8 cellular contexts compared by ENCODE assay signal in the genomic region with DNA sequence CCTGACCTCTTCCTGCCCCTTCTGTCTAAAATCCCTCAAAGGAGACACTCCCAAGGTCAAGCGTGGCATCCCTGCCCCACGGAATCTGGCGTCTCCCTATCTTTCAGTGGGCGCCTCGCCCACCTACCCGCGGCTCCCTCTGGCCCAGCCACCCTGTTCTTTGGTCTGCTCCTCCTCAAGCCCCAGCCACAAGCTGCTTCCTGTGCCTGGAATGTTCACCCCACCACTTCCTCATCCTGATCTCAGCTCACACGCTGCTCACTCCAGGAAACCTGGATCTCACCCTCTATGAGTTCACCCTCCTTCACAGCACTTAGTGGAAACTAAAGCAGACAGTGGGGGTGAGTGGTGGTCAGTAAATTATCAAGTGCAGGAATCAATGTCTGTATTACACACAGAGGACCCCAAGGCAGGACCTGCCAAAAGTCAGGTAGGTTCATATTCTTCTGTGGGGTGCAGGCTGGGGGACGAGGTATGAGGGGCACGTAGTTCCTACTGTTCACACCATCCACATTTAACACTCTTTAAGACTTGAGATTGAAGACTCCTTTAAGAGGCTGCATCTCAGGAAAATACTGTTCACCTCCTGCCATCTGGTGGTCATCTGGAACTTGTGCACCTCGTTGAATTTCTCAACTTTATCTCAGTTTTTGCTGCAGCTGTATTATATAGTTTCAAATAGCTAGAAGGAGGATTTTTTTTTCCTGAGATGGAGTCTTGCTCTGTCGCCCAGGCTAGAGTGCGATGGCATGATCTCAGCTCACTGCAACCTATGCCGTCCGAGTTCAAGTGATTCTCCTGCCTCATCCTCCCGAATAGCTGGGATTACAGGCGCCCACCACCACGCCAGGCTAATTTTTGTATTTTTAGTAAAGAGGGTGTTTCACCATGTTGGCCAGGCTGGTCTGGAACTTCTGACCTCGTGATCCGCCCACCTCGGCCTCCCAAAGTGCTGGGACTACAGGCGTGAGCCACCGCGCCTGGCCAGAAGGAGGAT.
DNase-seq lines count a peak whose midpoint lies in the region; FAIRE-seq and TF ChIP-seq lines count a peak whose summit lies in the region.

No MANE protein-coding gene starts in this region.

- intact Hi-C loops in activated naive CD4-positive, alpha-beta T cell treated with anti-CD3 and anti-CD28 coated beads for 36 hours (cut with micrococcal nuclease): loop anchor here (1.0 to 2.0 kb wide), 3 partner anchors 38 to 1399 kb away; no protein-coding TSS in a partner anchor
- intact Hi-C loops in kidney (cut with DNase I) (no loop called here), transverse colon (cut with DNase I; ENCODE audit: low total_unique reads) (no loop called here)

- POLR2A ChIA-PET in HEK293 (lab: Yijun Ruan, JAX): no interaction called here

- in situ Hi-C loops in transverse colon (cut with MboI; ENCODE audit: low pct_ligation_motif_present in 1 of 4, low pct_unique_long_range_greater_than_20kb in 1 of 4, low sequenced_read_pairs in 3 of 4): loop anchor here in 1 of 4 donors (25.0 kb wide), 1 partner anchor 1395 kb away; no protein-coding TSS in a partner anchor

- H3K9ac ChIP-seq in kidney (ENCODE audit: low read length in 2 of 2): no peak overlapping the region

- CTCF ChIA-PET in activated naive CD4-positive, alpha-beta T cell treated with anti-CD3 and anti-CD28 coated beads for 36 hours (lab: Charles Lee): interaction anchor here (0.6 to 2.0 kb wide), 8 partner anchors 12 to 523 kb away, joined by 3 to 7 read pairs (median 4); no protein-coding TSS in a partner anchor
- CTCF ChIA-PET in HEK293 (lab: Yijun Ruan, JAX): interaction anchor here (0.6 to 2.9 kb wide), 32 partner anchors 9 to 1633 kb away, joined by 3 to 23 read pairs (median 3); no protein-coding TSS in a partner anchor

- no peaks in the 10 kb centered on the region for H3K9me3 Mint-ChIP-seq in activated naive CD4-positive, alpha-beta T cell treated with anti-CD3 and anti-CD28 coated beads for 36 hours

- H3K36me3 ChIP-seq in HEK293 (ENCODE audit: control insufficient read depth in 2 of 2, insufficient read depth in 1 of 2, low read length in 2 of 2) (no peaks in the 10 kb centered on the region), kidney (ENCODE audit: control insufficient read depth in 1 of 2, insufficient read depth in 2 of 2, low read length in 2 of 2) (no peaks in the 10 kb centered on the region), transverse colon (no peaks in the 10 kb centered on the region)

- WGBS in transverse colon (ENCODE audit: low coverage in 1 of 2), 2 donors: 17 to 54% methylated on average over 11 to 24 of the region's 24 CpGs

- no peak overlapping the region for H3K4me3 ChIP-seq in HEK293 (ENCODE audit: low read depth, low read length)
- no peak overlapping the region for H3K4me3 ChIP-seq in kidney (ENCODE audit: low read length in 2 of 2)
- H3K4me3 ChIP-seq in transverse colon: no peak overlapping the region

- H3K4me1 Mint-ChIP-seq in activated naive CD4-positive, alpha-beta T cell treated with anti-CD3 and anti-CD28 coated beads for 36 hours (ENCODE audit: low read depth): peaks cover 6% of the 10 kb centered on the region

- FAIRE-seq in kidney (lab: Jason Lieb, UNC): no peak

- H3K4me1 ChIP-seq in HEK293 (ENCODE audit: control insufficient read depth, insufficient read depth, low read length) (peaks cover 8% of the 10 kb centered on the region), kidney (ENCODE audit: control insufficient read depth in 1 of 2, insufficient read depth in 1 of 2, low read depth in 1 of 2, low read length in 2 of 2) (peaks cover 0 to 4% of the 10 kb centered on the region in 2 donors), transverse colon (peaks cover 0 to 3% (median under 1%) of the 10 kb centered on the region in 4 donors)

- DNase-seq in activated naive CD4-positive, alpha-beta T cell treated with anti-CD3 and anti-CD28 coated beads for 36 hours: peak; percentile 41
- DNase-seq in activated naive CD4-positive, alpha-beta T cell (lab: John Stamatoyannopoulos, UW): no peak
- DNase-seq in NCI-H526 treated with DMSO at 0.1 percent for 48 hours (lab: John Stamatoyannopoulos, UW): peak; percentile 1
- DNase-seq in brain pericyte (ENCODE audit: low read depth, low spot score): peak; percentile 13
- DNase-seq in kidney: no peak
- peak; percentile 28 for DNase-seq in transverse colon
- no peak for DNase-seq in activated CD4-positive, CD25-positive, alpha-beta regulatory T cell treated with anti-CD3 and anti-CD28 coated beads, Interleukin-2, amount 50 U/mL, for 72 hours

- no peak overlapping the region for H3K27ac Mint-ChIP-seq in activated naive CD4-positive, alpha-beta T cell treated with anti-CD3 and anti-CD28 coated beads for 36 hours

- H3K27ac ChIP-seq in HEK293 (ENCODE audit: extremely low read depth, low read depth, low read length) (no peak overlapping the region), kidney (ENCODE audit: low read depth in 2 of 2, low read length in 2 of 2) (no peak overlapping the region), transverse colon (no peak overlapping the region)

- H3K4me3 Mint-ChIP-seq in activated naive CD4-positive, alpha-beta T cell treated with anti-CD3 and anti-CD28 coated beads for 36 hours: no peak overlapping the region

- no peaks in the 10 kb centered on the region for H3K27me3 ChIP-seq in transverse colon

- TF ChIP-seq POLR2A in transverse colon (IDR thresholded peaks at IDR 0.05): no peak

- TF ChIP-seq CTCF in HEK293 (tag by site-specific recombination; IDR thresholded peaks at IDR 0.05): peak; percentile 18; the same call in 1 of the 2 replicates
- peak; percentile 60 for TF ChIP-seq CTCF in kidney (IDR thresholded peaks at IDR 0.05; ENCODE audit: borderline replicate concordance, extremely low read depth, insufficient read depth)
- TF ChIP-seq CTCF in transverse colon (IDR thresholded peaks at IDR 0.05): peak; percentile 56 to 65 (median 61)

- H3K9me3 ChIP-seq in HEK293 (ENCODE audit: control insufficient read depth, insufficient read depth, low read depth, low read length) (no peaks in the 10 kb centered on the region), kidney (ENCODE audit: control insufficient read depth in 1 of 2, low read length in 2 of 2) (no peaks in the 10 kb centered on the region), transverse colon (no peaks in the 10 kb centered on the region)

- H3K27me3 Mint-ChIP-seq in activated naive CD4-positive, alpha-beta T cell treated with anti-CD3 and anti-CD28 coated beads for 36 hours (ENCODE audit: low read depth): no peaks in the 10 kb centered on the region

- no peak for TF ChIP-seq EP300 in transverse colon (IDR thresholded peaks at IDR 0.05; ENCODE audit: low read depth)

- no peaks in the 10 kb centered on the region for H3K36me3 Mint-ChIP-seq in activated naive CD4-positive, alpha-beta T cell treated with anti-CD3 and anti-CD28 coated beads for 36 hours (ENCODE audit: low read depth)

TF ChIP-seq in HEK293, 187 proteins besides CTCF, POLR2A, EP300 and RAD21:
- TF ChIP-seq ZNF664 (tag by site-specific recombination; IDR thresholded peaks at IDR 0.05) (peak; percentile 73), ZNF654 (tag by site-specific recombination; IDR thresholded peaks at IDR 0.05; ENCODE audit: low read depth) (peak; percentile 83), ZNF248 (tag by site-specific recombination; IDR thresholded peaks at IDR 0.05) (no peak), EGR2 (tag by site-specific recombination; IDR thresholded peaks at IDR 0.05; ENCODE audit: low read depth) (0 out of 2 replicates have a peak, but pooled peaks have one; percentile 12)
- TF ChIP-seq, protein P1, sequence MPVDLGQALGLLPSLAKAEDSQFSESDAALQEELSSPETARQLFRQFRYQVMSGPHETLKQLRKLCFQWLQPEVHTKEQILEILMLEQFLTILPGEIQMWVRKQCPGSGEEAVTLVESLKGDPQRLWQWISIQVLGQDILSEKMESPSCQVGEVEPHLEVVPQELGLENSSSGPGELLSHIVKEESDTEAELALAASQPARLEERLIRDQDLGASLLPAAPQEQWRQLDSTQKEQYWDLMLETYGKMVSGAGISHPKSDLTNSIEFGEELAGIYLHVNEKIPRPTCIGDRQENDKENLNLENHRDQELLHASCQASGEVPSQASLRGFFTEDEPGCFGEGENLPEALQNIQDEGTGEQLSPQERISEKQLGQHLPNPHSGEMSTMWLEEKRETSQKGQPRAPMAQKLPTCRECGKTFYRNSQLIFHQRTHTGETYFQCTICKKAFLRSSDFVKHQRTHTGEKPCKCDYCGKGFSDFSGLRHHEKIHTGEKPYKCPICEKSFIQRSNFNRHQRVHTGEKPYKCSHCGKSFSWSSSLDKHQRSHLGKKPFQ (tag by site-specific recombination; IDR thresholded peaks at IDR 0.05): peak; percentile 83

Comparison
In these comparisons a context has a peak if more than half of its experiments do, and no peak if none do; other contexts are left out.
1. DNase-seq: peak in activated naive CD4-positive, alpha-beta T cell treated with anti-CD3 and anti-CD28 coated beads for 36 hours (single experiment), NCI-H526 treated with DMSO at 0.1 percent for 48 hours (single experiment), brain pericyte (single experiment) and transverse colon (single experiment); none in activated naive CD4-positive, alpha-beta T cell (0 of 4), kidney (single experiment) and activated CD4-positive, CD25-positive, alpha-beta regulatory T cell treated with anti-CD3 and anti-CD28 coated beads, Interleukin-2, amount 50 U/mL, for 72 hours (single experiment).
2. Peak in every context shown above with its lines, with median percentiles within 50 percentile points of each other: CTCF ChIP-seq.